ENCODE assay signal across 20 cellular contexts in the genomic region with DNA sequence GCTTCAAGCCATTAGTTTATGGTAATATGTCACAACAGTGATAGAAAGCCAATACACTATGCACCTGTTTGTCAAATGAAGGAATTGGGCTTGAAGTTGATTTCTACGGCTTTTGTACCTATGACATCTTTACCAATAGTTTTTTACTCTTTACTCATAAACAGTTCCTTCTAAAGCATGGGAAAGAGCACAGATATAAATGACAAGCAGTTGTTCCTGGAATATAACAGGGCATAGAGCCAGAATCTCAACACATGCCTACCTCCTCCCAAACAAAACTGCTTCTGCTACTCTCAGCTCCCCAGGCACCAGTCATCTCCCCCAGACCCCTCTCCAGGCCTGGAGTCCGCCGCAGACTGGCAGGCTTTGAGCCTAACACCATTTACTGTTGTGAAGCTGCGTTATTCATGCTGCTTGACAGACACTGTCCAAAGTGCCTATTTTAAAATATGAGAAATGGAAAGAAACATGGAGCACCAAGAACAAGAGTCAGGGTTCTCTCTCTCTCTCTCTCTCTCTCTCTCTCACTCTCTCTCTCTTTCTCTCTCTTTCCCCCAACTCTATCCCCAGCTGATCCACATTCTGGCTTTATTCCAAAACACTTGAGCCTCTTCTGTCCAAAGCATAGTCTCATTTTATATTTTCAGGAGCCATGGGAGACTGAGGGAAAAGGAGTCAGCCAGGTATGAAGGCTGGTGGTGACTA.
"Had no signal": no experiment of that assay in that cellular context is flagged by ENCODE, and none has a peak within 500 bp of the region (broad histone marks: within the 10 kb centered on the region; RNA-seq: fewer than 3 reads in every experiment).

No MANE protein-coding gene starts in this region.

- H3K4me1 Mint-ChIP-seq: central memory CD8-positive, alpha-beta T cell had no signal

- H3K36me3 Mint-ChIP-seq: activated naive CD8-positive, alpha-beta T cell; mesothelial cell of epicardium; natural killer cell had no signal

- DNase-seq: activated T-cell treated with anti-CD3 and anti-CD28 coated beads, Interleukin-2, amount 50 U/mL, for 1 hour; adrenal gland; effector memory CD8-positive, alpha-beta T cell; heart right ventricle; kidney glomerular epithelial cell; left lung; natural killer cell; stimulated activated CD4-positive, alpha-beta T cell treated with anti-CD3 and anti-CD28 coated beads, Interleukin-4, amount 100 ng/mL, for 24 hours; stimulated activated naive CD4-positive, alpha-beta T cell treated with Interleukin-2 at 50 U/mL for 16 hours; substantia nigra; T1000; thyroid gland had no signal

- H3K27ac ChIP-seq: adrenal gland, ascending aorta, heart right ventricle, left lung, thyroid gland had no signal

- H3K4me3 Mint-ChIP-seq: activated naive CD8-positive, alpha-beta T cell; central memory CD8-positive, alpha-beta T cell; effector memory CD8-positive, alpha-beta T cell; mesothelial cell of epicardium; natural killer cell; T-helper 1 cell treated with Interleukin-12 subunit alpha and Interleukin-12 subunit beta and Interleukin-4 antibody, amounts not matched to agents 30 μg/mL and 1 μg/mL, for 36 hours; WTC11 had no signal

- ATAC-seq: effector memory CD8-positive, alpha-beta T cell; heart right ventricle; left lung; natural killer cell; WTC11 had no signal

- H3K27me3 Mint-ChIP-seq: central memory CD8-positive, alpha-beta T cell; effector memory CD8-positive, alpha-beta T cell had no signal

- H3K36me3 ChIP-seq: adrenal gland, ascending aorta, heart right ventricle, left lung, thyroid gland had no signal

- H3K27me3 ChIP-seq: adrenal gland, ascending aorta, heart right ventricle, left lung, thyroid gland had no signal

- H3K9me3 Mint-ChIP-seq: central memory CD8-positive, alpha-beta T cell; effector memory CD8-positive, alpha-beta T cell; mesothelial cell of epicardium; natural killer cell; T-helper 1 cell treated with Interleukin-12 subunit alpha and Interleukin-12 subunit beta and Interleukin-4 antibody, amounts not matched to agents 30 μg/mL and 1 μg/mL, for 36 hours had no signal

- H3K4me1 ChIP-seq: adrenal gland, ascending aorta, left lung, thyroid gland had no signal

- H3K27ac Mint-ChIP-seq: activated naive CD8-positive, alpha-beta T cell; mesothelial cell of epicardium; natural killer cell; progenitor cell of endocrine pancreas; T-helper 1 cell treated with Interleukin-12 subunit alpha and Interleukin-12 subunit beta and Interleukin-4 antibody, amounts not matched to agents 30 μg/mL and 1 μg/mL, for 36 hours; WTC11 had no signal

- FAIRE-seq: colon had no signal

- H3K4me3 ChIP-seq: adrenal gland, ascending aorta, heart right ventricle, left lung, thyroid gland had no signal

- H3K9me3 ChIP-seq: adrenal gland, ascending aorta, left lung, thyroid gland had no signal
